Comparison of ENCODE assay signal across 5 cellular contexts in genomic region chrX:472275-472674, GRCh38.
DNase-seq lines count a peak whose midpoint lies in the region; ATAC-seq, FAIRE-seq and TF ChIP-seq lines count a peak whose summit lies in the region.
"Not testable (repeated sequence)": the region's sequence is repeated elsewhere in the genome, so short reads cannot be mapped to it uniquely, and the experiment has no call there.

No MANE protein-coding gene starts in this region.

- H3K9ac ChIP-seq in K562 (ENCODE audit: insufficient read depth in 1 of 2, low read depth in 2 of 2, low read length in 2 of 2); H1 (replicated peaks in 1 of 4; ENCODE audit: extremely low read depth in 1 of 4, low read depth in 3 of 4, low read length in 3 of 4); kidney (ENCODE audit: low read length in 2 of 2): not testable (repeated sequence)

- 28% methylated on average over 9 of the region's 9 CpGs for WGBS in K562 (ENCODE audit: insufficient coverage, low coverage, missing lambda C conversion rate)
- 94% methylated on average over 9 of the region's 9 CpGs; no CpG with 5 or more reads in 1 of the 2 experiments for WGBS in H1 (ENCODE audit: extremely low coverage in 1 of 2, insufficient coverage in 1 of 2, insufficient read length in 1 of 2, insufficient replicate concordance in 2 of 2, low coverage in 1 of 2, low lambda C conversion rate in 2 of 2, missing lambda C conversion rate in 1 of 2), 2 experiments

- not testable (repeated sequence) for H3K27me3 ChIP-seq in RWPE2 (ENCODE audit: insufficient read depth, poor library complexity, severe bottlenecking); H1 (replicated peaks in 1 of 4; ENCODE audit: control insufficient read depth in 3 of 4, extremely low read depth in 1 of 4, insufficient read depth in 3 of 4, low read length in 3 of 4)
- H3K27me3 ChIP-seq in K562 (ENCODE audit: control insufficient read depth in 2 of 2, insufficient read depth in 2 of 2, low read length in 2 of 2) = peaks cover 0 to 32% of the 10 kb centered on the region in 2 experiments; a peak in 3 of 5 replicates

- H3K18ac ChIP-seq in H1 (ENCODE audit: extremely low read depth, low read length) = not testable (repeated sequence)

- H3K4me3 ChIP-seq in HEK293 (ENCODE audit: low read depth, low read length); RWPE2 (ENCODE audit: severe bottlenecking); K562; H1 (ENCODE audit: extremely low read depth in 1 of 4, insufficient read depth in 2 of 4, low read depth in 3 of 4, low read length in 4 of 4); kidney (ENCODE audit: low read length in 2 of 2): not testable (repeated sequence)

- not testable (repeated sequence) for H2BK12ac ChIP-seq in H1 (ENCODE audit: low read depth, low read length)

- not testable (repeated sequence) for H2AK5ac ChIP-seq in H1 (ENCODE audit: low read depth, low read length)

- TF ChIP-seq EP300 in K562 (IDR thresholded peaks at IDR 0.05; ENCODE audit: low read length); H1 (IDR thresholded peaks at IDR 0.05; ENCODE audit: borderline replicate concordance in 1 of 2, low read depth in 2 of 2, low read length in 2 of 2): not testable (repeated sequence)

- H4K20me1 ChIP-seq in K562 (replicated peaks; ENCODE audit: control insufficient read depth, insufficient read depth, low read length); H1 (replicated peaks in 1 of 2; ENCODE audit: control insufficient read depth in 1 of 2, insufficient read depth in 2 of 2, low read length in 2 of 2): not testable (repeated sequence)

- CTCF ChIA-PET in HEK293 (lab: Yijun Ruan, JAX); K562 (lab: Yijun Ruan, JAX; ENCODE audit: low intra/inter-chr PET ratio); H1 (lab: Charles Lee; ENCODE audit: partially characterized antibody): not testable (repeated sequence)

- not testable (repeated sequence) for FAIRE-seq in K562 (lab: Jason Lieb, UNC); H1 (lab: Jason Lieb, UNC); kidney (lab: Jason Lieb, UNC)

- not testable (repeated sequence) for H2BK5ac ChIP-seq in H1 (ENCODE audit: low read depth, low read length)

- H3K14ac ChIP-seq in H1 (ENCODE audit: insufficient read length) = not testable (repeated sequence)

- not testable (repeated sequence) for TF ChIP-seq POLR2A in K562 (conservative IDR thresholded peaks at IDR 0.05); H1 (IDR thresholded peaks at IDR 0.05; ENCODE audit: control extremely low read depth in 1 of 2, low read depth in 2 of 2, low read length in 2 of 2)

- H4K8ac ChIP-seq in H1 (ENCODE audit: extremely low read depth, insufficient read depth, low read length) = not testable (repeated sequence)

- not testable (repeated sequence) for H3K23me2 ChIP-seq in H1 (ENCODE audit: low read depth, low read length)

- H2BK20ac ChIP-seq in H1 (ENCODE audit: low read length) = not testable (repeated sequence)

- ATAC-seq in RWPE2 (ENCODE audit: low read depth); K562: not testable (repeated sequence)

- BruUV-seq in K562 (replicated peaks; lab: Mats Ljungman, UMichigan) = not testable (repeated sequence)

- in situ Hi-C loops in K562 (cut with MboI) = not testable (repeated sequence)

- H3K27ac ChIP-seq in HEK293 (ENCODE audit: extremely low read depth, low read depth, low read length); RWPE2 (ENCODE audit: poor library complexity, severe bottlenecking); K562 (ENCODE audit: extremely low read depth, low read depth, low read length); H1 (ENCODE audit: low read depth, low read length); kidney (ENCODE audit: low read depth in 2 of 2, low read length in 2 of 2): not testable (repeated sequence)

- H4K91ac ChIP-seq in H1 (replicated peaks; ENCODE audit: insufficient read length, low read length) = not testable (repeated sequence)

- H3K23ac ChIP-seq in H1 (ENCODE audit: insufficient read length) = not testable (repeated sequence)

- not testable (repeated sequence) for TF ChIP-seq CTCF in HEK293 (tag by site-specific recombination; IDR thresholded peaks at IDR 0.05); RWPE2 (IDR thresholded peaks at IDR 0.05; ENCODE audit: poor library complexity, severe bottlenecking); K562 (IDR thresholded peaks at IDR 0.05 in 2 of 3, conservative IDR thresholded peaks at IDR 0.05 in 1 of 3; ENCODE audit: insufficient read depth in 2 of 3, low read depth in 1 of 3, low read length in 3 of 3); H1 (IDR thresholded peaks at IDR 0.05; ENCODE audit: control extremely low read depth in 1 of 3, insufficient read depth in 1 of 3, low read depth in 1 of 3, low read length in 3 of 3); kidney (IDR thresholded peaks at IDR 0.05; ENCODE audit: borderline replicate concordance, extremely low read depth, insufficient read depth)

- TF ChIP-seq RAD21 in K562 (CRISPR knock-in tag; conservative IDR thresholded peaks at IDR 0.05 in 1 of 2, IDR thresholded peaks at IDR 0.05 in 1 of 2); H1 (IDR thresholded peaks at IDR 0.05 in 1 of 2, conservative IDR thresholded peaks at IDR 0.05 in 1 of 2; ENCODE audit: low read depth in 2 of 2, low read length in 2 of 2): not testable (repeated sequence)

- not testable (repeated sequence) for H3K56ac ChIP-seq in H1 (replicated peaks; ENCODE audit: insufficient read length, low read depth, low read length)

- not testable (repeated sequence) for H2BK15ac ChIP-seq in H1 (ENCODE audit: low read length)

- H3K36me3 ChIP-seq in HEK293 (ENCODE audit: control insufficient read depth in 2 of 2, insufficient read depth in 1 of 2, low read length in 2 of 2); RWPE2 (ENCODE audit: low read depth); K562 (ENCODE audit: control insufficient read depth, insufficient read depth, low read length); H1 (ENCODE audit: control insufficient read depth in 2 of 4, insufficient read depth in 4 of 4, low read length in 3 of 4); kidney (ENCODE audit: control insufficient read depth in 1 of 2, insufficient read depth in 2 of 2, low read length in 2 of 2): not testable (repeated sequence)

- H3K4me2 ChIP-seq in K562 (ENCODE audit: insufficient read depth, low read length); H1 (ENCODE audit: insufficient read depth in 1 of 2, low read depth in 2 of 2, low read length in 2 of 2): not testable (repeated sequence)

- H3K9me1 ChIP-seq in K562 (ENCODE audit: control insufficient read depth, insufficient read depth, low read length) = not testable (repeated sequence)

- not testable (repeated sequence) for H4K5ac ChIP-seq in H1 (ENCODE audit: insufficient read length, low read depth, low read length)

- H3K79me2 ChIP-seq in K562 (ENCODE audit: control insufficient read depth, insufficient read depth, low read length); H1 (ENCODE audit: control insufficient read depth in 1 of 2, insufficient read depth in 2 of 2, low read length in 2 of 2): not testable (repeated sequence)

- intact Hi-C loops in K562 (cut with micrococcal nuclease); kidney (cut with DNase I): not testable (repeated sequence)

- POLR2A ChIA-PET in HEK293 (lab: Yijun Ruan, JAX); K562 (lab: Yijun Ruan, JAX); H1 (lab: Charles Lee; ENCODE audit: partially characterized antibody): not testable (repeated sequence)

- H3K4ac ChIP-seq in H1 (replicated peaks; ENCODE audit: insufficient read length, low read depth, low read length) = not testable (repeated sequence)

- not testable (repeated sequence) for H2BK120ac ChIP-seq in H1 (replicated peaks; ENCODE audit: low read depth, low read length)

- peak; percentile 20 for DNase-seq in RWPE2 (ENCODE audit: low spot score)
- DNase-seq in K562 (ENCODE audit: extremely low read depth in 1 of 4, low spot score in 3 of 4); H1 (ENCODE audit: low read depth in 1 of 2, low spot score in 2 of 2): not testable (repeated sequence)
- DNase-seq in kidney = peak; percentile 13

- not testable (repeated sequence) for H3K4me1 ChIP-seq in HEK293 (ENCODE audit: control insufficient read depth, insufficient read depth, low read length); RWPE2 (ENCODE audit: insufficient read depth, poor library complexity, severe bottlenecking); K562 (replicated peaks in 1 of 2; ENCODE audit: control insufficient read depth in 2 of 2, insufficient read depth in 2 of 2, low read length in 2 of 2); H1 (replicated peaks in 1 of 4; ENCODE audit: control insufficient read depth in 3 of 4, insufficient read depth in 4 of 4, low read length in 3 of 4); kidney (ENCODE audit: control insufficient read depth in 1 of 2, insufficient read depth in 1 of 2, low read depth in 1 of 2, low read length in 2 of 2)

- H3K9me3 ChIP-seq in HEK293 (ENCODE audit: control insufficient read depth, insufficient read depth, low read depth, low read length); K562 (replicated peaks; ENCODE audit: control insufficient read depth, insufficient read depth, low read depth, low read length); H1 (ENCODE audit: insufficient read depth in 2 of 2, low read depth in 1 of 2, low read length in 1 of 2); kidney (ENCODE audit: control insufficient read depth in 1 of 2, low read length in 2 of 2): not testable (repeated sequence)
- peaks cover 19% of the 10 kb centered on the region for H3K9me3 ChIP-seq in RWPE2 (ENCODE audit: severe bottlenecking)

- not testable (repeated sequence) for H3K79me1 ChIP-seq in H1 (ENCODE audit: low read depth, low read length)

- H2AFZ ChIP-seq in K562 (ENCODE audit: low read depth, low read length); H1 (ENCODE audit: low read length): not testable (repeated sequence)

TF ChIP-seq in K562, 482 proteins besides CTCF, POLR2A, EP300 and RAD21 (continues in another document):
- TF ChIP-seq RBM25 (IDR thresholded peaks at IDR 0.05; ENCODE audit: low read depth, low read length, severe bottlenecking) = peak; percentile 42

TF ChIP-seq in H1, 55 proteins besides CTCF, POLR2A, EP300 and RAD21:
- peak; percentile 58; the same call in 1 of the 2 replicates for TF ChIP-seq KDM1A (IDR thresholded peaks at IDR 0.05; ENCODE audit: borderline replicate concordance, low read length)
TF ChIP-seq in H1: peak in this region for 1; not testable (repeated sequence) for 54.
